In the genomic region with DNA sequence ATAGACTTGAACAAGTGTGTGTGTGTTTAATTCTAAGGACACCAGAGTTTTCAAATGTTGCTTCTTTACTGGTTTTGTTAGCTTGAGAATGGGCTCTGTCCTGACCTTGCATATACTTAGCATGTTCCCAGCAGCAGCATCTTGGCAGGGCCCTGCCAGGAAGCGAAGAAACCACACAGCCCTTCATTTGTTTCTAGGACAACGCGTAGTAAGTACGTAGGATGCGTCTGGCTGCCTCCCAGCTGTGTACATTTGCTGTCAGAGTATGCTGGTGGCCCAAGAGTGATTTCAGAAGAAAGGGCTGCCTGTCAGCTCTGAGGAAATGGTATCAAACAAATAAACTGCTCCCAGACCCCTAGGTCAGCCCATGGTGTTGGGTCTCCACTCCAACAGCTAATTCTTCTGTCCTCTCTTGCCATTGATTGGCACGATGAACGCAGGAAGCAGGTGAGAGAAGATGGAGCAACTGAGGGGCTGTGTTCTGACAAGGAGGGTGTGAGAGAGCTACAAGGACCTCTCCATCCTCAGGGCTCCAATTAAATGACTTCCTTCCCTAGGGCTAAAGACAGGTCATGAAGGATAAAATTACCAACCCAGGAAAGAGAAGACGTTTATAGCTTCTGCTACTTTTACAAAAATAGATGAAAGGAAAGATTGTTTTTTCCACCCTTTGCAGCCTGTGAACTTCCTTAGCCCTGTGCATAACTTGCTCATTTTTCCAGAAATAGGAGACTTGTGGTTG, we compare ENCODE assay signal across 8 cellular contexts. TPM values are rescaled to one million over a fixed set of nuclear protein-coding genes. Genes with fewer than 3 reads are reported as not detected.
DNase-seq lines count a peak whose midpoint lies in the region; ATAC-seq lines count a peak whose summit lies in the region.

No MANE protein-coding gene starts in this region.

- CTCF ChIA-PET in activated CD4-positive, alpha-beta T cell treated with anti-CD3 and anti-CD28 coated beads for 36 hours (lab: Charles Lee) = no interaction called here

- no peak overlapping the region for H3K27ac Mint-ChIP-seq in activated CD4-positive, alpha-beta T cell treated with anti-CD3 and anti-CD28 coated beads for 36 hours

- H3K9me3 Mint-ChIP-seq in activated CD4-positive, alpha-beta T cell treated with anti-CD3 and anti-CD28 coated beads for 36 hours (ENCODE audit: low read depth) = no peaks in the 10 kb centered on the region

- H3K4me1 Mint-ChIP-seq in activated CD4-positive, alpha-beta T cell treated with anti-CD3 and anti-CD28 coated beads for 36 hours = peaks cover 7% of the 10 kb centered on the region

- intact Hi-C loops in activated CD4-positive, alpha-beta T cell treated with anti-CD3 and anti-CD28 coated beads for 36 hours (cut with DNase I, micrococcal nuclease) = no loop called here
- intact Hi-C loops in posterior cingulate gyrus (cut with DNase I) = no loop called here

- H3K36me3 Mint-ChIP-seq in activated CD4-positive, alpha-beta T cell treated with anti-CD3 and anti-CD28 coated beads for 36 hours (ENCODE audit: low read depth) = no peaks in the 10 kb centered on the region

- peak; percentile 22 for DNase-seq in activated CD4-positive, alpha-beta T cell treated with anti-CD3 and anti-CD28 coated beads for 36 hours
- DNase-seq in activated CD4-positive, alpha-beta T cell treated with anti-CD3 and anti-CD28 coated beads for 1 hour = no peak
- DNase-seq in SHP77 treated with DMSO at 0.1 percent for 48 hours (lab: John Stamatoyannopoulos, UW) (peak; percentile 27), posterior cingulate gyrus (peak in 8 of 10 donors; percentile 20 to 87 (median 37)), HCEC 1CT (no peak)
- DNase-seq in stimulated activated CD4-positive, alpha-beta T cell treated with anti-CD3 and anti-CD28 coated beads, Interleukin-2, amount 100 ng/mL, for 24 hours = no peak

- POLR2A ChIA-PET in activated CD4-positive, alpha-beta T cell treated with anti-CD3 and anti-CD28 coated beads for 36 hours (lab: Charles Lee) = no interaction called here

- H3K27me3 Mint-ChIP-seq in activated CD4-positive, alpha-beta T cell treated with anti-CD3 and anti-CD28 coated beads for 36 hours = peaks cover 19% of the 10 kb centered on the region

- peak; percentile 61 for ATAC-seq in activated CD4-positive, alpha-beta T cell treated with anti-CD3 and anti-CD28 coated beads for 36 hours
- peak; percentile 73 for ATAC-seq in HG02763 (IDR thresholded peaks at IDR 0.05; ENCODE audit: unreplicated experiment)
- no peak for ATAC-seq in HG03521 (IDR thresholded peaks at IDR 0.05; ENCODE audit: unreplicated experiment)

- no peak overlapping the region for H3K4me3 Mint-ChIP-seq in activated CD4-positive, alpha-beta T cell treated with anti-CD3 and anti-CD28 coated beads for 36 hours

RNA-seq across cellular contexts. Expression of gene HDDC2, which starts 55.9 kb away (rescaled TPM):
- total RNA-seq in activated CD4-positive, alpha-beta T cell treated with anti-CD3 and anti-CD28 coated beads for 36 hours = 100 to 1,000 TPM in 1 of 2 experiments, 10 to 100 TPM in 1; 96.7 to 120 TPM

Comparison
In these comparisons a context has a peak if more than half of its experiments do, and no peak if none do; other contexts are left out.
1. DNase-seq: peak in activated CD4-positive, alpha-beta T cell treated with anti-CD3 and anti-CD28 coated beads for 36 hours (single experiment), SHP77 treated with DMSO at 0.1 percent for 48 hours (single experiment) and posterior cingulate gyrus (8 of 10); none in activated CD4-positive, alpha-beta T cell treated with anti-CD3 and anti-CD28 coated beads for 1 hour (single experiment), stimulated activated CD4-positive, alpha-beta T cell treated with anti-CD3 and anti-CD28 coated beads, Interleukin-2, amount 100 ng/mL, for 24 hours (0 of 2) and HCEC 1CT (single experiment).